In the genomic region with DNA sequence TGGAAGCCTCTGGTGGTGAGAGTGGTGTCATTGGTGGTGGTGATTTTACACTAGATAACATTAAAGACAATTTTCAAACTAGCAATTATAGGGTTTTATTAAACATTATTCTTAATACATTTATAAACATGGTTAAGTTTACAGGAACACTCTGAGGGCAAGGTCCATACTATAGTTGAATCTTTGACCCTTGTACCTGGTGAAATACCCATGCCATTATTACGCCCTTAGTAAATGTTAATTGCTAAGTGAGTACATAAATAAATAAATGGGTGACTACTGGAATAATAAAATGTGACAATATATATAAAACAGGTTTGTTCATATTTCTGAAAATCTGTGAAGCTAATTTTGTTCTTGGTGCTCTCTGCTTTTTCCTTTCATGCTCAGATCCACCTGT, we compare ENCODE assay signal across 24 cellular contexts. TPM values are rescaled to one million over a fixed set of nuclear protein-coding genes. Genes with fewer than 3 reads are reported as not detected.
DNase-seq lines count a peak whose midpoint lies in the region; ATAC-seq and FAIRE-seq lines count a peak whose summit lies in the region.
"Had no signal": no experiment of that assay in that cellular context is flagged by ENCODE, and none has a peak within 500 bp of the region (broad histone marks: within the 10 kb centered on the region; RNA-seq: fewer than 3 reads in every experiment).

No MANE protein-coding gene starts in this region.

- WGBS in small intestine, 3 donors = 6 to 67% (median 36%) methylated on average over 1 of the region's 1 CpG

- no peaks in the 10 kb centered on the region for H3K36me3 ChIP-seq in duodenal mucosa (ENCODE audit: control insufficient read depth in 1 of 2, insufficient read depth in 2 of 2, low read length in 2 of 2)
- no peaks in the 10 kb centered on the region for H3K36me3 ChIP-seq in small intestine (ENCODE audit: control insufficient read depth in 2 of 2, insufficient read depth in 2 of 2, low read length in 2 of 2)
- H3K36me3 ChIP-seq: BLaER1 treated with 17β-estradiol and CSF1 and Interleukin-3, amounts not matched to agents 10 nM and 100 nM had no signal

- peaks cover 0 to 39% of the 10 kb centered on the region in 2 donors for H3K4me1 ChIP-seq in duodenal mucosa (ENCODE audit: control insufficient read depth in 1 of 2, insufficient read depth in 2 of 2, low read length in 2 of 2)
- H3K4me1 ChIP-seq in small intestine (ENCODE audit: control insufficient read depth in 2 of 2, insufficient read depth in 1 of 2, low read depth in 1 of 2, low read length in 1 of 2) = no peaks in the 10 kb centered on the region
- H3K4me1 ChIP-seq: A549 had no signal

- no peaks in the 10 kb centered on the region for H3K27me3 ChIP-seq in duodenal mucosa (ENCODE audit: control insufficient read depth in 1 of 2, insufficient read depth in 2 of 2, low read length in 2 of 2)
- no peaks in the 10 kb centered on the region for H3K27me3 ChIP-seq in small intestine (ENCODE audit: control insufficient read depth in 2 of 2, insufficient read depth in 2 of 2, low read length in 2 of 2)
- H3K27me3 ChIP-seq: BLaER1 treated with 17β-estradiol and CSF1 and Interleukin-3, amounts not matched to agents 10 nM and 100 nM had no signal

- peak; percentile 52 for ATAC-seq in left colon
- no peak for ATAC-seq in HG02840 (IDR thresholded peaks at IDR 0.05; ENCODE audit: low FRiP score, unreplicated experiment)
- ATAC-seq in HG03460 (IDR thresholded peaks at IDR 0.05; ENCODE audit: unreplicated experiment) = no peak
- ATAC-seq: A549; CD8-positive, alpha-beta T cell had no signal

- intact Hi-C loops in left colon (cut with DNase I, micrococcal nuclease) = no loop called here

- H3K9me3 ChIP-seq in duodenal mucosa (ENCODE audit: control insufficient read depth in 1 of 2, low read length in 2 of 2) (peaks cover 0 to 2% of the 10 kb centered on the region in 2 donors), small intestine (ENCODE audit: control insufficient read depth, low read depth) (no peaks in the 10 kb centered on the region)
- H3K9me3 ChIP-seq: A549, Caco-2 had no signal

- DNase-seq in NCI-H146 (lab: John Stamatoyannopoulos, UW) (peak; percentile 11), NCI-H146 treated with DMSO at 0.1 percent for 48 hours (lab: John Stamatoyannopoulos, UW; ENCODE audit: unreplicated experiment) (no peak), left colon (no peak), small intestine (peak; percentile 86), hepatic stellate cell (ENCODE audit: low spot score) (no peak)
- DNase-seq: AML-193; Caco-2; Calu3; CD4-positive, alpha-beta T cell; CD8-positive, alpha-beta T cell; DMS79 treated with DMSO at 0.1 percent for 48 hours; GF-D8 had no signal

- no peak overlapping the region for H3K9ac ChIP-seq in duodenal mucosa (ENCODE audit: low read depth in 1 of 2, low read length in 2 of 2)
- H3K9ac ChIP-seq: BLaER1 treated with 17β-estradiol and CSF1 and Interleukin-3, amounts not matched to agents 10 nM and 100 nM had no signal

- peak; percentile 79 for FAIRE-seq in small intestine (lab: Jason Lieb, UNC)
- FAIRE-seq: A549, D721Med, G401.6, GM12891 had no signal

- H3K4me3 ChIP-seq in duodenal mucosa (ENCODE audit: low read depth in 1 of 2, low read length in 2 of 2) (peak overlapping the region in 1 of 2 donors; percentile 23), small intestine (ENCODE audit: low read depth in 1 of 2, low read length in 2 of 2) (no peak overlapping the region)
- H3K4me3 ChIP-seq: A549; BLaER1 treated with 17β-estradiol and CSF1 and Interleukin-3, amounts not matched to agents 10 nM and 100 nM had no signal

- H3K27ac ChIP-seq in duodenal mucosa (ENCODE audit: low read depth, low read length) = peak overlapping the region; percentile 14
- peak overlapping the region in 1 of 2 donors; percentile 66 for H3K27ac ChIP-seq in small intestine (ENCODE audit: low read depth in 1 of 2, low read length in 1 of 2)
- H3K27ac ChIP-seq: 22Rv1; A549; BLaER1 treated with 17β-estradiol and CSF1 and Interleukin-3, amounts not matched to agents 10 nM and 100 nM; C4-2B had no signal

RNA-seq across cellular contexts. Expression of a gene that starts 13.6 kb away (rescaled TPM):
- under 1 TPM in 1 of 2 donors, not detected in 1; 0.06 TPM for total RNA-seq in left colon
- polyA plus RNA-seq in small intestine = under 1 TPM in 1 of 3 donors, not detected in 2; 0.04 TPM
- total RNA-seq: A172; Caco-2; Calu3; CD8-positive, alpha-beta T cell had no signal
- polyA plus RNA-seq: A549, BJ had no signal

Comparison
In these comparisons a context has a peak if more than half of its experiments do, and no peak if none do; other contexts are left out.
1. DNase-seq: peak in NCI-H146 (single experiment) and small intestine (single experiment); none in NCI-H146 treated with DMSO at 0.1 percent for 48 hours (single experiment), left colon (0 of 2) and hepatic stellate cell (single experiment).